ENCODE assay signal across 26 cellular contexts in genomic region chr7:155182406-155182970, GRCh38.
"Had no signal": no experiment of that assay in that cellular context is flagged by ENCODE, and none has a peak within 500 bp of the region (broad histone marks: within the 10 kb centered on the region; RNA-seq: fewer than 3 reads in every experiment).

No MANE protein-coding gene starts in this region.

- H3K36me3 ChIP-seq: gastroesophageal sphincter, heart left ventricle, neutrophil, stomach, thyroid gland had no signal

- H3K4me3 Mint-ChIP-seq: memory B cell; natural killer cell treated with Interleukin-12 subunit alpha and Interleukin-12 subunit beta and Interleukin-15 and Interleukin-18, amount 100 ng/mL, for 72 hours; neural crest cell; type B pancreatic cell had no signal

- H3K27ac Mint-ChIP-seq: memory B cell; natural killer cell treated with Interleukin-12 subunit alpha and Interleukin-12 subunit beta and Interleukin-15 and Interleukin-18, amount 100 ng/mL, for 72 hours; progenitor cell of endocrine pancreas; type B pancreatic cell had no signal

- H3K4me1 ChIP-seq: foreskin keratinocyte, gastroesophageal sphincter, heart left ventricle, parathyroid adenoma, stomach, thyroid gland had no signal

- H3K4me1 Mint-ChIP-seq: neural crest cell had no signal

- H3K4me3 ChIP-seq: dorsolateral prefrontal cortex, gastroesophageal sphincter, heart left ventricle, hepatocyte, lung, smooth muscle cell, stomach, thyroid gland had no signal

- H3K27me3 Mint-ChIP-seq: progenitor cell of endocrine pancreas, type B pancreatic cell had no signal

- H3K36me3 Mint-ChIP-seq: type B pancreatic cell had no signal

- H3K9me3 ChIP-seq: thyroid gland had no signal

- H3K27ac ChIP-seq: dorsolateral prefrontal cortex, epithelial cell of prostate, foreskin keratinocyte, gastroesophageal sphincter, heart left ventricle, hepatocyte, neutrophil, parathyroid adenoma, stomach, thyroid gland had no signal

- DNase-seq: dorsolateral prefrontal cortex; effector CD4-positive, alpha-beta T cell; foreskin keratinocyte; kidney; stimulated activated CD4-positive, alpha-beta T cell treated with anti-CD3 and anti-CD28 coated beads, Interleukin-12 subunit alpha, Interleukin-12 subunit beta, amount 100 ng/mL, for 4 hours; stimulated activated CD4-positive, alpha-beta T cell treated with anti-CD3 and anti-CD28 coated beads, Interleukin-1b, Interleukin-23, amount 100 ng/mL, for 48 hours; stimulated activated CD4-positive, alpha-beta T cell treated with anti-CD3 and anti-CD28 coated beads, Interleukin-4, amount 100 ng/mL, for 1 hour; stimulated activated CD8-positive, alpha-beta memory T cell treated with anti-CD3 and anti-CD28 coated beads, Interleukin-4, amount 100 ng/mL, for 48 hours; stimulated activated naive CD4-positive, alpha-beta T cell treated with Interleukin-2 at 50 U/mL for 16 hours; stomach; thyroid gland had no signal

- H3K27me3 ChIP-seq: foreskin keratinocyte, heart left ventricle, hepatocyte, neutrophil, thyroid gland had no signal

- ATAC-seq: esophagus mucosa, foreskin keratinocyte, gastroesophageal sphincter, heart left ventricle, sciatic nerve had no signal
